Comparison of ENCODE assay signal across 20 cellular contexts in the genomic region with DNA sequence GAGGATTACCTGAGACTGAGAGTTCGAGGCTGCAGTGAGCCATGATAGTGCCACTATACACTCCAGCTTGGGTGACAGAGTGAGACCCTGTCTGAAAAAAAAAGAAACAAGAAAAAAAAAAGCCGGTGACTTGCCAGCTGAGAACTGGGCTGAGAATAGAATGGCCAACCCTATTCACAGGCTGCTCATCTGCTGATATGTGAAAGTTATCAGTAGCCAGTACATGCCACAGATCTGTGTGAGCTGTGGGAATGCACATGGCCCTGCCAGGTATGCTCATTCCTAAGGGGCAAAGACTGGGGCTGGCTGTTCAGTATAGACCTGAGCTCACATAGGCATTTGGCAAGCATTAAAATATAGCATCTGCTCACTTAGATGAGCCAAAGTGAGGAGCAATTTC.
"Had no signal": no experiment of that assay in that cellular context is flagged by ENCODE, and none has a peak within 500 bp of the region (broad histone marks: within the 10 kb centered on the region; RNA-seq: fewer than 3 reads in every experiment).

No MANE protein-coding gene starts in this region.

- H3K4me1 Mint-ChIP-seq: stimulated activated memory B cell treated with anti-CD40 and anti-IgM and Interleukin-4, amounts not matched to agents 10 μg/mL and 1 μg/mL and 100 μg/mL, for 72 hours had no signal

- H3K36me3 Mint-ChIP-seq: stimulated activated memory B cell treated with anti-CD40 and anti-IgM and Interleukin-4, amounts not matched to agents 10 μg/mL and 1 μg/mL and 100 μg/mL, for 72 hours; type B pancreatic cell had no signal

- H3K9me3 Mint-ChIP-seq: naive thymus-derived CD8-positive, alpha-beta T cell; stimulated activated memory B cell treated with anti-CD40 and anti-IgM and Interleukin-4, amounts not matched to agents 10 μg/mL and 1 μg/mL and 100 μg/mL, for 72 hours had no signal

- DNase-seq: dermis blood vessel endothelial cell; effector memory CD4-positive, alpha-beta T cell; foreskin keratinocyte; heart left ventricle; hippocampal formation; left cardiac atrium; left lung; naive thymus-derived CD8-positive, alpha-beta T cell; occipital lobe; ovary; psoas muscle; right cardiac atrium; sigmoid colon; stimulated activated CD4-positive, alpha-beta T cell treated with anti-CD3 and anti-CD28 coated beads, Interleukin-4, amount 100 ng/mL, for 4 hours; stimulated activated naive CD8-positive, alpha-beta T cell treated with anti-CD3 and anti-CD28 coated beads, Interleukin-15, Interleukin-2, amounts not matched to agents 100 U/mL and 50 U/mL, for 24 hours; substantia nigra; testis; tibial artery had no signal

- H3K4me3 Mint-ChIP-seq: naive thymus-derived CD8-positive, alpha-beta T cell; stimulated activated memory B cell treated with anti-CD40 and anti-IgM and Interleukin-4, amounts not matched to agents 10 μg/mL and 1 μg/mL and 100 μg/mL, for 72 hours; type B pancreatic cell had no signal

- H3K27ac Mint-ChIP-seq: naive thymus-derived CD8-positive, alpha-beta T cell; stimulated activated memory B cell treated with anti-CD40 and anti-IgM and Interleukin-4, amounts not matched to agents 10 μg/mL and 1 μg/mL and 100 μg/mL, for 72 hours; type B pancreatic cell had no signal

- H3K27me3 Mint-ChIP-seq: naive thymus-derived CD8-positive, alpha-beta T cell; stimulated activated memory B cell treated with anti-CD40 and anti-IgM and Interleukin-4, amounts not matched to agents 10 μg/mL and 1 μg/mL and 100 μg/mL, for 72 hours; type B pancreatic cell had no signal
